Comparison of ENCODE assay signal across 15 cellular contexts in the genomic region with DNA sequence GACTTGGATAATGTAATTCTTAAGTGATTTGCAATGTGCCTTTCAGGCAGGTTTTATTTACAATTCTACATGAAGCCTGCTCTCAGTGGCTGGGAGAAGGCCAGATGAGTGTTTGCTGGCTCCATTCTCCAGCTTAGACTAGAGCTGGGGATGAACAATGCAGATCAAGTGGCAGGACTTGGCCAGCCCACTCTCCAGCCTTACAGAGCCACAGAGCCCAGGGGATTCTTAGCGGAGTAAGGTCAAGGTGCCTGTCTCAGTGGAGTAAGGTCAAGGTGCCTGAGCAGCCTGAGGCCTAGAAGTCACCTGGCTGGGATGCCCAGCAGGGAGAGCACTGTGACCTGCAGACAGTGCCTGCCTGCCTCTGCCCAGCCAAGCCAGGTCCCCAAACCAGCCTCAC.
DNase-seq lines count a peak whose midpoint lies in the region; ATAC-seq and TF ChIP-seq lines count a peak whose summit lies in the region.
"Had no signal": no experiment of that assay in that cellular context is flagged by ENCODE, and none has a peak within 500 bp of the region (broad histone marks: within the 10 kb centered on the region; RNA-seq: fewer than 3 reads in every experiment).

No MANE protein-coding gene starts in this region.

- H3K27me3 Mint-ChIP-seq in neural progenitor cell (ENCODE audit: insufficient read depth, low read depth), result peaks cover 10% of the 10 kb centered on the region
- H3K27me3 Mint-ChIP-seq in activated T-helper 1 cell treated with anti-CD3 and anti-CD28 coated beads, Interleukin-12 subunit alpha, Interleukin-12 subunit beta, Interleukin-2, Interleukin-4 antibody, amounts not matched to agents 30 ng/mL and 10 ng/mL and 1 ng/mL, durations not matched to agents 14 hours and 24 hours and 36 hours (ENCODE audit: insufficient read depth), result no peaks in the 10 kb centered on the region
- H3K27me3 Mint-ChIP-seq in activated CD4-positive, alpha-beta memory T cell treated with anti-CD3 and anti-CD28 coated beads, Interleukin-2, amount 10 ng/mL, durations not matched to agents 7 days and 5 days, result no peaks in the 10 kb centered on the region
- H3K27me3 Mint-ChIP-seq: activated CD8-positive, alpha-beta T cell treated with anti-CD3 and anti-CD28 coated beads for 36 hours; CD4-positive, alpha-beta T cell had no signal

- ATAC-seq in GM18867 (IDR thresholded peaks at IDR 0.05; ENCODE audit: unreplicated experiment), result peak; percentile 86
- ATAC-seq: activated CD8-positive, alpha-beta T cell treated with anti-CD3 and anti-CD28 coated beads for 36 hours; natural killer cell; Panc1 had no signal

- peak overlapping the region; percentile 51 for H3K27ac Mint-ChIP-seq in neural progenitor cell
- H3K27ac Mint-ChIP-seq in activated T-helper 1 cell treated with anti-CD3 and anti-CD28 coated beads, Interleukin-12 subunit alpha, Interleukin-12 subunit beta, Interleukin-2, Interleukin-4 antibody, amounts not matched to agents 30 ng/mL and 10 ng/mL and 1 ng/mL, durations not matched to agents 14 hours and 24 hours and 36 hours, result no peak overlapping the region
- no peak overlapping the region for H3K27ac Mint-ChIP-seq in activated CD4-positive, alpha-beta memory T cell treated with anti-CD3 and anti-CD28 coated beads, Interleukin-2, amount 10 ng/mL, durations not matched to agents 7 days and 5 days
- H3K27ac Mint-ChIP-seq: activated CD8-positive, alpha-beta T cell treated with anti-CD3 and anti-CD28 coated beads for 36 hours; CD4-positive, alpha-beta T cell; natural killer cell had no signal

- in situ Hi-C loops in brain microvascular endothelial cell (cut with HindIII; ENCODE audit: low pct_ligation_motif_present, low sequenced_read_pairs), result no loop called here

- intact Hi-C loops in colonic mucosa (cut with DNase I), result no loop called here
- intact Hi-C loops in activated T-helper 1 cell treated with anti-CD3 and anti-CD28 coated beads, Interleukin-12 subunit alpha, Interleukin-12 subunit beta, Interleukin-2, Interleukin-4 antibody, amounts not matched to agents 30 ng/mL and 10 ng/mL and 1 ng/mL, durations not matched to agents 14 hours and 24 hours and 36 hours (cut with micrococcal nuclease), result no loop called here

- H3K9ac ChIP-seq in colonic mucosa (ENCODE audit: low read depth in 2 of 2, low read length in 2 of 2) (no peak overlapping the region), neural progenitor cell (no peak overlapping the region)

- CTCF ChIA-PET in activated CD4-positive, alpha-beta memory T cell treated with anti-CD3 and anti-CD28 coated beads, Interleukin-2, amount 10 ng/mL, durations not matched to agents 7 days and 5 days (lab: Charles Lee), result no interaction called here

- no peaks in the 10 kb centered on the region for H3K27me3 ChIP-seq in colonic mucosa
- no peaks in the 10 kb centered on the region for H3K27me3 ChIP-seq in neural progenitor cell
- no peaks in the 10 kb centered on the region for H3K27me3 ChIP-seq in brain microvascular endothelial cell (replicated peaks)
- H3K27me3 ChIP-seq: thyroid gland had no signal

- H3K27ac ChIP-seq in colonic mucosa (no peak overlapping the region), neural progenitor cell (no peak overlapping the region), brain microvascular endothelial cell (no peak overlapping the region)
- H3K27ac ChIP-seq: thyroid gland had no signal

- H3K4me3 ChIP-seq in colonic mucosa, result no peak overlapping the region
- no peak overlapping the region for H3K4me3 ChIP-seq in neural progenitor cell
- H3K4me3 ChIP-seq in brain microvascular endothelial cell (ENCODE audit: low read depth, low read length), result no peak overlapping the region
- H3K4me3 ChIP-seq: thyroid gland had no signal

- no peaks in the 10 kb centered on the region for H3K9me3 Mint-ChIP-seq in neural progenitor cell
- H3K9me3 Mint-ChIP-seq in activated T-helper 1 cell treated with anti-CD3 and anti-CD28 coated beads, Interleukin-12 subunit alpha, Interleukin-12 subunit beta, Interleukin-2, Interleukin-4 antibody, amounts not matched to agents 30 ng/mL and 10 ng/mL and 1 ng/mL, durations not matched to agents 14 hours and 24 hours and 36 hours, result no peaks in the 10 kb centered on the region
- H3K9me3 Mint-ChIP-seq in activated CD4-positive, alpha-beta memory T cell treated with anti-CD3 and anti-CD28 coated beads, Interleukin-2, amount 10 ng/mL, durations not matched to agents 7 days and 5 days, result no peaks in the 10 kb centered on the region
- H3K9me3 Mint-ChIP-seq: activated CD8-positive, alpha-beta T cell treated with anti-CD3 and anti-CD28 coated beads for 36 hours; CD4-positive, alpha-beta T cell had no signal

- H3F3A ChIP-seq in neural progenitor cell (ENCODE audit: low read depth), result no peaks in the 10 kb centered on the region

- H3K4me3 Mint-ChIP-seq in neural progenitor cell, result no peak overlapping the region
- H3K4me3 Mint-ChIP-seq in activated T-helper 1 cell treated with anti-CD3 and anti-CD28 coated beads, Interleukin-12 subunit alpha, Interleukin-12 subunit beta, Interleukin-2, Interleukin-4 antibody, amounts not matched to agents 30 ng/mL and 10 ng/mL and 1 ng/mL, durations not matched to agents 14 hours and 24 hours and 36 hours, result no peak overlapping the region
- no peak overlapping the region for H3K4me3 Mint-ChIP-seq in activated CD4-positive, alpha-beta memory T cell treated with anti-CD3 and anti-CD28 coated beads, Interleukin-2, amount 10 ng/mL, durations not matched to agents 7 days and 5 days
- H3K4me3 Mint-ChIP-seq: activated CD8-positive, alpha-beta T cell treated with anti-CD3 and anti-CD28 coated beads for 36 hours; CD4-positive, alpha-beta T cell; natural killer cell had no signal

- H3K4me2 ChIP-seq in neural progenitor cell, result no peak overlapping the region

- no peak overlapping the region for H2AFZ ChIP-seq in neural progenitor cell (replicated peaks)

- H4K20me1 ChIP-seq in neural progenitor cell (ENCODE audit: low read depth), result no peaks in the 10 kb centered on the region

- H3K4me1 Mint-ChIP-seq in neural progenitor cell, result peaks cover 39% of the 10 kb centered on the region
- H3K4me1 Mint-ChIP-seq in activated T-helper 1 cell treated with anti-CD3 and anti-CD28 coated beads, Interleukin-12 subunit alpha, Interleukin-12 subunit beta, Interleukin-2, Interleukin-4 antibody, amounts not matched to agents 30 ng/mL and 10 ng/mL and 1 ng/mL, durations not matched to agents 14 hours and 24 hours and 36 hours (ENCODE audit: low read depth), result no peaks in the 10 kb centered on the region
- H3K4me1 Mint-ChIP-seq in activated CD4-positive, alpha-beta memory T cell treated with anti-CD3 and anti-CD28 coated beads, Interleukin-2, amount 10 ng/mL, durations not matched to agents 7 days and 5 days, result no peaks in the 10 kb centered on the region
- H3K4me1 Mint-ChIP-seq: natural killer cell had no signal

- TF ChIP-seq CTCF in colonic mucosa (IDR thresholded peaks at IDR 0.05) (no peak), neural progenitor cell (IDR thresholded peaks at IDR 0.05) (no peak), brain microvascular endothelial cell (IDR thresholded peaks at IDR 0.05; ENCODE audit: low read depth, low read length, missing control alignments) (no peak)

- no peaks in the 10 kb centered on the region for H3K79me2 ChIP-seq in neural progenitor cell (ENCODE audit: low read depth)

- POLR2A ChIA-PET in activated CD4-positive, alpha-beta memory T cell treated with anti-CD3 and anti-CD28 coated beads, Interleukin-2, amount 10 ng/mL, durations not matched to agents 7 days and 5 days (lab: Charles Lee), result no interaction called here

- H3K4me1 ChIP-seq in colonic mucosa, result no peaks in the 10 kb centered on the region
- peaks cover 5% of the 10 kb centered on the region for H3K4me1 ChIP-seq in neural progenitor cell
- H3K4me1 ChIP-seq: thyroid gland had no signal

- no peaks in the 10 kb centered on the region for H3K36me3 Mint-ChIP-seq in neural progenitor cell
- H3K36me3 Mint-ChIP-seq in activated T-helper 1 cell treated with anti-CD3 and anti-CD28 coated beads, Interleukin-12 subunit alpha, Interleukin-12 subunit beta, Interleukin-2, Interleukin-4 antibody, amounts not matched to agents 30 ng/mL and 10 ng/mL and 1 ng/mL, durations not matched to agents 14 hours and 24 hours and 36 hours (ENCODE audit: low read depth), result no peaks in the 10 kb centered on the region
- no peaks in the 10 kb centered on the region for H3K36me3 Mint-ChIP-seq in activated CD4-positive, alpha-beta memory T cell treated with anti-CD3 and anti-CD28 coated beads, Interleukin-2, amount 10 ng/mL, durations not matched to agents 7 days and 5 days (ENCODE audit: low read depth)
- H3K36me3 Mint-ChIP-seq: natural killer cell had no signal

- H3K9me3 ChIP-seq in colonic mucosa (no peaks in the 10 kb centered on the region), neural progenitor cell (ENCODE audit: low read depth) (no peaks in the 10 kb centered on the region)
- H3K9me3 ChIP-seq: thyroid gland had no signal

- H3K36me3 ChIP-seq in colonic mucosa, result no peaks in the 10 kb centered on the region
- no peaks in the 10 kb centered on the region for H3K36me3 ChIP-seq in neural progenitor cell
- no peaks in the 10 kb centered on the region for H3K36me3 ChIP-seq in brain microvascular endothelial cell (replicated peaks)
- H3K36me3 ChIP-seq: thyroid gland had no signal

- peak; percentile 98 for DNase-seq in NCI-H2029 (lab: John Stamatoyannopoulos, UW)
- peak; percentile 7 for DNase-seq in colonic mucosa
- DNase-seq in neural progenitor cell (ENCODE audit: low spot score), result no peak
- DNase-seq in activated T-helper 1 cell treated with anti-CD3 and anti-CD28 coated beads, Interleukin-12 subunit alpha, Interleukin-12 subunit beta, Interleukin-2, Interleukin-4 antibody, amounts not matched to agents 30 ng/mL and 10 ng/mL and 1 ng/mL, durations not matched to agents 14 hours and 24 hours and 36 hours (ENCODE audit: low spot score), result no peak
- no peak for DNase-seq in brain microvascular endothelial cell
- DNase-seq in activated CD4-positive, alpha-beta memory T cell treated with anti-CD3 and anti-CD28 coated beads, Interleukin-2, amount 10 ng/mL, durations not matched to agents 7 days and 5 days, result no peak
- no peak for DNase-seq in NCI-H524 (lab: John Stamatoyannopoulos, UW)
- DNase-seq: activated CD8-positive, alpha-beta T cell treated with anti-CD3 and anti-CD28 coated beads for 36 hours; activated naive CD4-positive, alpha-beta T cell; CD4-positive, alpha-beta T cell; natural killer cell; NCI-H146; thyroid gland had no signal

Comparison
In these comparisons a context has a peak if more than half of its experiments do, and no peak if none do; other contexts are left out.
1. DNase-seq: peak in NCI-H2029 (single experiment) and colonic mucosa (single experiment); none in neural progenitor cell (single experiment), activated T-helper 1 cell treated with anti-CD3 and anti-CD28 coated beads, Interleukin-12 subunit alpha, Interleukin-12 subunit beta, Interleukin-2, Interleukin-4 antibody, amounts not matched to agents 30 ng/mL and 10 ng/mL and 1 ng/mL, durations not matched to agents 14 hours and 24 hours and 36 hours (single experiment), brain microvascular endothelial cell (single experiment), activated CD4-positive, alpha-beta memory T cell treated with anti-CD3 and anti-CD28 coated beads, Interleukin-2, amount 10 ng/mL, durations not matched to agents 7 days and 5 days (single experiment) and NCI-H524 (0 of 2).